In the genomic region with DNA sequence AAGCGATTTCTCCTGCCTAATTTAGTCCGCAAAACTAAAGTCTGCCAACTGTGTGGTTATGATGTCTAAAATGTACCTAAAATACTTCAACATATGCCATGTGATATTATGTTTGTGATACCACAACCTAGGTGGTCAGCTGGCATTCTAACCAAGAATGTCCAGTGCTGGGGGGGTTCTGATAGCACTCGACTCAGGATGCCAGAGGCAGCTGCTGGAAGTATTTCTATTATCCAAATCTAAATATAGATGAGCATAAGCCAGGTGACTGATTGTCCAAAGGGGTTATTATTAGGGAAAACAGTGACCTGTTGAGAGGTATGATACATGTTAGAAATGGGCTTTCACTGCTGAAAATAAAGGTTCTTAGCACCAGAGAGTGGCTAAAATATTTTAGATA, we compare ENCODE assay signal across 26 cellular contexts.
"Had no signal": no experiment of that assay in that cellular context is flagged by ENCODE, and none has a peak within 500 bp of the region (broad histone marks: within the 10 kb centered on the region; RNA-seq: fewer than 3 reads in every experiment).

No MANE protein-coding gene starts in this region.

- ATAC-seq: activated CD8-positive, alpha-beta T cell treated with anti-CD3 and anti-CD28 coated beads for 36 hours; activated T-cell treated with anti-CD3 and anti-CD28 coated beads, Interleukin-2, amount 50 U/mL, for 72 hours; activated T-helper 17 cell treated with anti-CD3 and anti-CD28 coated beads, Interleukin-2, amount 50 U/mL, for 72 hours; K562 had no signal

- H3K9me3 ChIP-seq: ascending aorta, breast epithelium, SJSA1, SK-N-SH had no signal

- H3K4me3 ChIP-seq: ascending aorta, breast epithelium, K562, SJSA1 had no signal

- H3K9ac ChIP-seq: SK-N-SH had no signal

- H3K27ac ChIP-seq: ascending aorta, breast epithelium, SJSA1 had no signal

- H3K27me3 ChIP-seq: ascending aorta, breast epithelium, SJSA1 had no signal

- H3K4me1 ChIP-seq: ascending aorta, breast epithelium, SJSA1 had no signal

- DNase-seq: activated CD4-positive, alpha-beta T cell treated with anti-CD3 and anti-CD28 coated beads, Interleukin-2, amount 10 ng/mL, durations not matched to agents 24 days and 14 days; activated CD4-positive, alpha-beta T cell treated with anti-CD3 and anti-CD28 coated beads, Interleukin-2, amount 50 U/mL, for 4 hours; activated CD8-positive, alpha-beta T cell treated with anti-CD3 and anti-CD28 coated beads for 36 hours; activated gamma-delta T cell; activated naive CD4-positive, alpha-beta T cell treated with Interleukin-2 at 50 U/mL for 16 hours; activated naive CD8-positive, alpha-beta T cell treated with anti-CD3 and anti-CD28 coated beads, Interleukin-2, amount 10 ng/mL, durations not matched to agents 7 days and 5 days; activated T-cell treated with anti-CD3 and anti-CD28 coated beads, Interleukin-2, amount 50 U/mL, for 1 hour; activated T-cell treated with anti-CD3 and anti-CD28 coated beads, Interleukin-2, amount 50 U/mL, for 72 hours; amygdala; IMR-90; NCI-H1092 treated with DMSO at 0.1 percent for 48 hours; NCI-H1694; NCI-H1930; NCI-H2081 treated with DMSO at 0.1 percent for 48 hours; NCI-H226; NCI-H446 treated with DMSO at 0.1 percent for 48 hours; NCI-H524; NCI-H69; OCI-M1; SHP77 treated with DMSO at 0.1 percent for 48 hours; SK-N-SH had no signal

- H3K36me3 ChIP-seq: ascending aorta, breast epithelium had no signal
